Comparison of ENCODE assay signal across 8 cellular contexts in the genomic region with DNA sequence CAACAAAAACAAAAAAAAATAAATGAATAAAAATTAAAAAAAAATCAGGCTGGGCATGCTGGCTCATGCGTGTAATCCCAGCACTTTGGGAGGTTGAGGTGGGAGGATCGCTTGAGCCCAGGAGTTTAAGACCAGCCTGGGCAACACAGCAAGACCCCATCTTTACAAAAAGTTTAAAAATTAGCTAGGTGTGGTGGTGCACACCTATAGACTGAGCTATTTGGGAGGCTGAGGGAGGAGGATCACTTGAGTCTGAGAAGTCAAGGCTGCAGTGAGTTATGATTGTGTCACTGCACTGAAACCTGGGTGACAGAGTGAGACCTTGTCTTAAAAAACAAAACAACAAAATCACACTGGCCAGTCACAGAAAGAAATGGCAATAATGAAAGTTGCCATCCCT. TPM values are rescaled to one million over a fixed set of nuclear protein-coding genes. Genes with fewer than 3 reads are reported as not detected.
DNase-seq lines count a peak whose midpoint lies in the region; ATAC-seq lines count a peak whose summit lies in the region.

No MANE protein-coding gene starts in this region.

- no peaks in the 10 kb centered on the region for H3K36me3 ChIP-seq in CD4-positive, alpha-beta memory T cell (ENCODE audit: insufficient read depth, low read length)

- H3K27ac ChIP-seq in CD4-positive, alpha-beta memory T cell (ENCODE audit: low read depth, low read length): peak overlapping the region; percentile 63

- POLR2A ChIA-PET in CD4-positive, alpha-beta memory T cell (lab: Charles Lee; ENCODE audit: partially characterized antibody): interaction anchor here (0.8 to 2.4 kb wide), 8 partner anchors 9 to 278 kb away, joined by 3 to 8 read pairs (median 4); partner anchors contain the start of gene FBXW2

- peak; percentile 13 for ATAC-seq in HG02610 (IDR thresholded peaks at IDR 0.05; ENCODE audit: unreplicated experiment)
- ATAC-seq in naive B cell (ENCODE audit: low read depth in 2 of 2): peak; percentile 1 to 2
- ATAC-seq in HG03045 (IDR thresholded peaks at IDR 0.05; ENCODE audit: unreplicated experiment): no peak
- ATAC-seq in GM18870 (IDR thresholded peaks at IDR 0.05; ENCODE audit: unreplicated experiment): no peak
- no peak for ATAC-seq in GM18909 (IDR thresholded peaks at IDR 0.05; ENCODE audit: poor library complexity, unreplicated experiment)

- H3K4me3 ChIP-seq in CD4-positive, alpha-beta memory T cell (ENCODE audit: low read length in 2 of 2): peak overlapping the region; percentile 15 to 65

- peak overlapping the region; percentile 82 to 95 (median 92) for H3K27ac Mint-ChIP-seq in CD4-positive, alpha-beta memory T cell
- H3K27ac Mint-ChIP-seq in activated naive CD8-positive, alpha-beta T cell: peak overlapping the region; percentile 72
- H3K27ac Mint-ChIP-seq in naive B cell: peak overlapping the region; percentile 96 to 99 (median 96)

- peaks cover 38% of the 10 kb centered on the region for H3K4me1 ChIP-seq in CD4-positive, alpha-beta memory T cell (ENCODE audit: insufficient read depth, low read length)

- intact Hi-C loops in CD4-positive, alpha-beta memory T cell (cut with micrococcal nuclease): loop anchor here (5.0 kb wide), 1 partner anchor 131 kb away; the partner anchor contains the start of gene RAB14

- peaks cover 5 to 17% of the 10 kb centered on the region in 2 donors for H3K36me3 Mint-ChIP-seq in CD4-positive, alpha-beta memory T cell
- H3K36me3 Mint-ChIP-seq in activated naive CD8-positive, alpha-beta T cell: peaks cover 4% of the 10 kb centered on the region
- H3K36me3 Mint-ChIP-seq in naive B cell: peaks cover 10 to 11% of the 10 kb centered on the region in 2 donors

- peak overlapping the region; percentile 92 to 99 (median 96) for H3K4me3 Mint-ChIP-seq in CD4-positive, alpha-beta memory T cell
- H3K4me3 Mint-ChIP-seq in activated naive CD8-positive, alpha-beta T cell: peak overlapping the region; percentile 83
- H3K4me3 Mint-ChIP-seq in naive B cell: peak overlapping the region; percentile 87 to 100 (median 94)

- no peaks in the 10 kb centered on the region for H3K27me3 Mint-ChIP-seq in CD4-positive, alpha-beta memory T cell
- H3K27me3 Mint-ChIP-seq in activated naive CD8-positive, alpha-beta T cell: no peaks in the 10 kb centered on the region
- H3K27me3 Mint-ChIP-seq in naive B cell: no peaks in the 10 kb centered on the region

- no peak for DNase-seq in CD4-positive, alpha-beta memory T cell
- DNase-seq in naive B cell (no peak), hypothalamus (lab: John Stamatoyannopoulos, UW) (no peak)

- no peaks in the 10 kb centered on the region for H3K9me3 ChIP-seq in CD4-positive, alpha-beta memory T cell (ENCODE audit: control insufficient read depth in 1 of 2, low read length in 2 of 2)

- H3K4me1 Mint-ChIP-seq in CD4-positive, alpha-beta memory T cell: peaks cover 31 to 55% (median 41%) of the 10 kb centered on the region in 4 donors
- peaks cover 49% of the 10 kb centered on the region for H3K4me1 Mint-ChIP-seq in activated naive CD8-positive, alpha-beta T cell (ENCODE audit: low read depth)
- H3K4me1 Mint-ChIP-seq in naive B cell: peaks cover 39 to 52% (median 43%) of the 10 kb centered on the region in 3 donors

- CTCF ChIA-PET in CD4-positive, alpha-beta memory T cell (lab: Charles Lee; ENCODE audit: partially characterized antibody): interaction anchor here (0.7 to 10.7 kb wide), 29 partner anchors 10 to 451 kb away, joined by 3 to 106 read pairs (median 4); partner anchors contain the start of gene FBXW2

- H3K27me3 ChIP-seq in CD4-positive, alpha-beta memory T cell (ENCODE audit: insufficient read depth, low read length): no peaks in the 10 kb centered on the region

- H3K9me3 Mint-ChIP-seq in CD4-positive, alpha-beta memory T cell: peaks cover 0 to 5% (median 0%) of the 10 kb centered on the region in 8 donors
- peaks cover 7% of the 10 kb centered on the region for H3K9me3 Mint-ChIP-seq in activated naive CD8-positive, alpha-beta T cell (ENCODE audit: low read depth)
- H3K9me3 Mint-ChIP-seq in naive B cell: peaks cover 0 to 13% (median 8%) of the 10 kb centered on the region in 7 donors

RNA-seq across cellular contexts. Expression of gene CNTRL, which starts 3.4 kb away (rescaled TPM):
- 100 to 1,000 TPM; 119 to 122 TPM for total RNA-seq in CD4-positive, alpha-beta memory T cell
- 10 to 100 TPM in 1 of 2 donors, 1 to 10 TPM in 1; 1.5 to 38.0 TPM for polyA plus RNA-seq in CD4-positive, alpha-beta memory T cell
- 10 to 100 TPM in 5 of 6 donors, 1 to 10 TPM in 1; 7.5 to 43.2 (median 20.5) TPM for polyA plus RNA-seq in naive B cell (ENCODE audit: low read depth in 6 of 6)

RNA-seq across cellular contexts. Expression of gene C5, which starts 21.3 kb away (rescaled TPM):
- total RNA-seq in CD4-positive, alpha-beta memory T cell: 1 to 10 TPM; 1.9 to 3.2 TPM
- under 1 TPM; 0.28 to 0.66 TPM for polyA plus RNA-seq in CD4-positive, alpha-beta memory T cell
- 1 to 10 TPM in 2 of 6 donors, under 1 TPM in 3, not detected in 1; 0.47 to 1.7 (median 0.74) TPM for polyA plus RNA-seq in naive B cell (ENCODE audit: low read depth in 6 of 6)

Comparison
In these comparisons a context has a peak if more than half of its experiments do, and no peak if none do; other contexts are left out.
1. ATAC-seq: peak in HG02610 (single experiment) and naive B cell (2 of 2); none in HG03045 (single experiment), GM18870 (single experiment) and GM18909 (single experiment).
2. Peak in every context shown above with its lines, with median percentiles within 50 percentile points of each other: H3K27ac Mint-ChIP-seq and H3K4me3 Mint-ChIP-seq.